1 cellular context compared by ENCODE assay signal in genomic region chr12:45379261-45379660, GRCh38.
TF ChIP-seq lines count a peak whose summit lies in the region.

No MANE protein-coding gene starts in this region.

TF ChIP-seq in HCT116, 20 proteins besides CTCF, POLR2A, EP300 and RAD21 (continued from another document):
- TF ChIP-seq REST (IDR thresholded peaks at IDR 0.05; ENCODE audit: low read depth) (no peak), ZFX (IDR thresholded peaks at IDR 0.05) (no peak)
